In genomic region chr16:72474511-72475123, GRCh38 we compare ENCODE assay signal across 10 cellular contexts.
A peak's percentile ranks its signal among the peaks of the same experiment; 100 is the strongest.
DNase-seq lines count a peak whose midpoint lies in the region; ATAC-seq, FAIRE-seq and TF ChIP-seq lines count a peak whose summit lies in the region.
"Had no signal": no experiment of that assay in that cellular context is flagged by ENCODE, and none has a peak within 500 bp of the region (broad histone marks: within the 10 kb centered on the region; RNA-seq: fewer than 3 reads in every experiment).

No MANE protein-coding gene starts in this region.

- peak; percentile 74 for DNase-seq in GM04503 (ENCODE audit: low read depth)
- DNase-seq in MV-4-11 (lab: John Stamatoyannopoulos, UW), result peak; percentile 46
- DNase-seq in bronchial epithelial cell (ENCODE audit: low read depth), result peak; percentile 74
- DNase-seq in osteoblast (ENCODE audit: insufficient read length, low spot score, missing footprints), result no peak
- DNase-seq in psoas muscle, result no peak
- DNase-seq: KBM-7, occipital lobe, SHP77 treated with DMSO at 0.1 percent for 48 hours had no signal

- no peaks in the 10 kb centered on the region for H3K27me3 ChIP-seq in bronchial epithelial cell (ENCODE audit: control insufficient read depth, insufficient read depth, low read length)
- no peaks in the 10 kb centered on the region for H3K27me3 ChIP-seq in osteoblast (ENCODE audit: insufficient read depth, low read length)
- no peaks in the 10 kb centered on the region for H3K27me3 ChIP-seq in psoas muscle (ENCODE audit: insufficient read depth in 3 of 3, low read length in 2 of 3)
- no peaks in the 10 kb centered on the region for H3K27me3 ChIP-seq in gastroesophageal sphincter

- no peaks in the 10 kb centered on the region for H4K20me1 ChIP-seq in osteoblast (ENCODE audit: insufficient read depth, low read length)

- no peak for ATAC-seq in HG02884 (IDR thresholded peaks at IDR 0.05; ENCODE audit: unreplicated experiment)
- ATAC-seq in psoas muscle, result no peak
- no peak for ATAC-seq in gastroesophageal sphincter

- no peaks in the 10 kb centered on the region for H3K36me3 ChIP-seq in bronchial epithelial cell (ENCODE audit: control insufficient read depth, insufficient read depth, low read length)
- no peaks in the 10 kb centered on the region for H3K36me3 ChIP-seq in osteoblast (ENCODE audit: insufficient read depth, low read length)
- H3K36me3 ChIP-seq in psoas muscle (ENCODE audit: insufficient read depth in 1 of 2, low read depth in 1 of 2), result no peaks in the 10 kb centered on the region
- no peaks in the 10 kb centered on the region for H3K36me3 ChIP-seq in gastroesophageal sphincter

- H3K9me3 ChIP-seq in osteoblast (ENCODE audit: low read depth, low read length), result no peaks in the 10 kb centered on the region
- no peaks in the 10 kb centered on the region for H3K9me3 ChIP-seq in psoas muscle
- no peaks in the 10 kb centered on the region for H3K9me3 ChIP-seq in gastroesophageal sphincter

- TF ChIP-seq CTCF in bronchial epithelial cell (IDR thresholded peaks at IDR 0.05; ENCODE audit: insufficient read depth, low read length, severe bottlenecking), result no peak
- no peak for TF ChIP-seq CTCF in osteoblast (IDR thresholded peaks at IDR 0.05; ENCODE audit: extremely low read depth, low read depth, low read length)
- TF ChIP-seq CTCF in psoas muscle (IDR thresholded peaks at IDR 0.05), result no peak
- no peak for TF ChIP-seq CTCF in gastroesophageal sphincter (IDR thresholded peaks at IDR 0.05)

- no peak for TF ChIP-seq POLR2A in gastroesophageal sphincter (IDR thresholded peaks at IDR 0.05)

- no peak for FAIRE-seq in bronchial epithelial cell (lab: Jason Lieb, UNC)

- no peaks in the 10 kb centered on the region for H3K79me2 ChIP-seq in osteoblast (ENCODE audit: insufficient read depth, low read length)

- H3K4me3 ChIP-seq in bronchial epithelial cell (ENCODE audit: low read depth, low read length), result no peak overlapping the region
- H3K4me3 ChIP-seq in osteoblast (ENCODE audit: insufficient read depth, low read length), result no peak overlapping the region
- H3K4me3 ChIP-seq in psoas muscle, result no peak overlapping the region
- no peak overlapping the region for H3K4me3 ChIP-seq in gastroesophageal sphincter

- 60 to 71% (median 63%) methylated on average over 2 of the region's 2 CpGs for WGBS in psoas muscle, 3 donors
- 56 to 59% methylated on average over 2 of the region's 2 CpGs for WGBS in gastroesophageal sphincter (ENCODE audit: low coverage in 1 of 2), 2 donors

- intact Hi-C loops in psoas muscle (cut with DNase I), result loop anchor here in 1 of 2 donors (10.0 kb wide), 1 partner anchor 350 kb away; no protein-coding TSS in a partner anchor

- no peak overlapping the region for H2AFZ ChIP-seq in osteoblast (ENCODE audit: low read length)

- TF ChIP-seq EP300 in gastroesophageal sphincter (IDR thresholded peaks at IDR 0.05), result no peak

- peaks cover 18% of the 10 kb centered on the region for H3K4me1 ChIP-seq in osteoblast (ENCODE audit: insufficient read depth, low read length)
- H3K4me1 ChIP-seq in psoas muscle, result no peaks in the 10 kb centered on the region
- no peaks in the 10 kb centered on the region for H3K4me1 ChIP-seq in gastroesophageal sphincter

- H3K27ac ChIP-seq in osteoblast (ENCODE audit: low read depth, low read length) (peak overlapping the region; percentile 66), psoas muscle (no peak overlapping the region), gastroesophageal sphincter (no peak overlapping the region)

- peak overlapping the region; percentile 25 for H3K4me2 ChIP-seq in osteoblast (ENCODE audit: insufficient read depth, low read length)

Comparison
In these comparisons a context has a peak if more than half of its experiments do, and no peak if none do; other contexts are left out.
1. DNase-seq: peak in GM04503 (single experiment), MV-4-11 (single experiment) and bronchial epithelial cell (single experiment); none in osteoblast (single experiment) and psoas muscle (0 of 2).